24 cellular contexts compared by ENCODE assay signal in genomic region chrX:86407371-86407770, GRCh38.
"Had no signal": no experiment of that assay in that cellular context is flagged by ENCODE, and none has a peak within 500 bp of the region (broad histone marks: within the 10 kb centered on the region; RNA-seq: fewer than 3 reads in every experiment).

No MANE protein-coding gene starts in this region.

- H3K36me3 ChIP-seq: colonic mucosa, esophagus muscularis mucosa, esophagus squamous epithelium, gastrocnemius medialis, gastroesophageal sphincter, heart left ventricle, heart right ventricle had no signal

- H3K27ac ChIP-seq: colonic mucosa, coronary artery, dorsolateral prefrontal cortex, epithelial cell of prostate, esophagus muscularis mucosa, esophagus squamous epithelium, foreskin keratinocyte, gastrocnemius medialis, gastroesophageal sphincter, heart left ventricle, heart right ventricle had no signal

- H3K27ac Mint-ChIP-seq: dendritic cell treated with granulocyte-macrophage colony-stimulating factor and Interleukin-4, amounts not matched to agents 40 ng/mL and 50 ng/mL, for 4 days; effector memory CD8-positive, alpha-beta T cell; endodermal cell had no signal

- H3K4me3 ChIP-seq: colonic mucosa, coronary artery, dorsolateral prefrontal cortex, esophagus muscularis mucosa, esophagus squamous epithelium, gastrocnemius medialis, gastroesophageal sphincter, heart left ventricle, heart right ventricle had no signal

- H3K4me1 ChIP-seq: colonic mucosa, esophagus muscularis mucosa, esophagus squamous epithelium, foreskin keratinocyte, gastrocnemius medialis, gastroesophageal sphincter, heart left ventricle, heart right ventricle had no signal

- H3K4me1 Mint-ChIP-seq: endodermal cell had no signal

- H3K9me3 ChIP-seq: colonic mucosa, esophagus muscularis mucosa, esophagus squamous epithelium, gastrocnemius medialis, gastroesophageal sphincter, heart left ventricle, heart right ventricle had no signal

- H3K27me3 Mint-ChIP-seq: dendritic cell treated with granulocyte-macrophage colony-stimulating factor and Interleukin-4, amounts not matched to agents 40 ng/mL and 50 ng/mL, for 4 days; effector memory CD8-positive, alpha-beta T cell had no signal

- H3K4me3 Mint-ChIP-seq: dendritic cell treated with granulocyte-macrophage colony-stimulating factor and Interleukin-4, amounts not matched to agents 40 ng/mL and 50 ng/mL, for 4 days; effector memory CD8-positive, alpha-beta T cell; endodermal cell had no signal

- H3K27me3 ChIP-seq: colonic mucosa, esophagus muscularis mucosa, esophagus squamous epithelium, foreskin keratinocyte, gastrocnemius medialis, gastroesophageal sphincter, heart left ventricle, heart right ventricle had no signal

- DNase-seq: colonic mucosa; cortex of kidney; dermis blood vessel endothelial cell; dorsolateral prefrontal cortex; effector CD4-positive, alpha-beta T cell; effector CD8-positive, alpha-beta T cell; effector memory CD4-positive, alpha-beta T cell; effector memory CD8-positive, alpha-beta T cell; endodermal cell; erythroblast; esophagus squamous epithelium; foreskin fibroblast; foreskin keratinocyte; foreskin melanocyte; gastrocnemius medialis; glutamatergic neuron; head of caudate nucleus; heart left ventricle; heart right ventricle had no signal
